8 cellular contexts compared by ENCODE assay signal in genomic region chr19:39362682-39363657, GRCh38. TPM values are rescaled to one million over a fixed set of nuclear protein-coding genes. Genes with fewer than 3 reads are reported as not detected.
DNase-seq lines count a peak whose midpoint lies in the region; TF ChIP-seq lines count a peak whose summit lies in the region.
"Had no signal": no experiment of that assay in that cellular context is flagged by ENCODE, and none has a peak within 500 bp of the region (broad histone marks: within the 10 kb centered on the region; RNA-seq: fewer than 3 reads in every experiment).

No MANE protein-coding gene starts in this region.

- H3K4me3 ChIP-seq in MG63 (no peak overlapping the region), fibroblast of mammary gland (ENCODE audit: control insufficient read depth, low read depth, low read length) (no peak overlapping the region), spleen (no peak overlapping the region)

- H3K4me3 Mint-ChIP-seq in activated T-helper 1 cell treated with anti-CD3 and anti-CD28 coated beads, Interleukin-12 subunit alpha, Interleukin-12 subunit beta, Interleukin-2, Interleukin-4 antibody, amounts not matched to agents 30 ng/mL and 10 ng/mL and 1 ng/mL, durations not matched to agents 14 hours and 24 hours and 36 hours = no peak overlapping the region
- H3K4me3 Mint-ChIP-seq: T-helper 1 cell treated with Interleukin-12 subunit alpha and Interleukin-12 subunit beta and Interleukin-4 antibody, amounts not matched to agents 30 μg/mL and 1 μg/mL, for 36 hours had no signal

- no peaks in the 10 kb centered on the region for H3K9me3 ChIP-seq in MG63
- H3K9me3 ChIP-seq in spleen = no peaks in the 10 kb centered on the region

- TF ChIP-seq POLR2A in spleen (IDR thresholded peaks at IDR 0.05) = no peak

- 56 to 84% (median 83%) methylated on average over 6 of the region's 6 CpGs for WGBS in spleen, 5 donors

- H3K27me3 ChIP-seq in MG63 (no peaks in the 10 kb centered on the region), spleen (replicated peaks in 1 of 7) (no peaks in the 10 kb centered on the region)

- H3K4me1 Mint-ChIP-seq in activated T-helper 1 cell treated with anti-CD3 and anti-CD28 coated beads, Interleukin-12 subunit alpha, Interleukin-12 subunit beta, Interleukin-2, Interleukin-4 antibody, amounts not matched to agents 30 ng/mL and 10 ng/mL and 1 ng/mL, durations not matched to agents 14 hours and 24 hours and 36 hours (ENCODE audit: low read depth) = no peaks in the 10 kb centered on the region

- H3K4me1 ChIP-seq in spleen = peaks cover 5 to 34% (median 21%) of the 10 kb centered on the region in 6 donors

- no peak overlapping the region for H3K27ac Mint-ChIP-seq in activated T-helper 1 cell treated with anti-CD3 and anti-CD28 coated beads, Interleukin-12 subunit alpha, Interleukin-12 subunit beta, Interleukin-2, Interleukin-4 antibody, amounts not matched to agents 30 ng/mL and 10 ng/mL and 1 ng/mL, durations not matched to agents 14 hours and 24 hours and 36 hours

- peaks cover 28% of the 10 kb centered on the region for H3K36me3 Mint-ChIP-seq in activated T-helper 1 cell treated with anti-CD3 and anti-CD28 coated beads, Interleukin-12 subunit alpha, Interleukin-12 subunit beta, Interleukin-2, Interleukin-4 antibody, amounts not matched to agents 30 ng/mL and 10 ng/mL and 1 ng/mL, durations not matched to agents 14 hours and 24 hours and 36 hours (ENCODE audit: low read depth)

- no peak for TF ChIP-seq CTCF in fibroblast of mammary gland (conservative IDR thresholded peaks at IDR 0.05; ENCODE audit: control insufficient read depth, insufficient read depth, low read depth, low read length)
- TF ChIP-seq CTCF in spleen (IDR thresholded peaks at IDR 0.05 in 8 of 11, conservative IDR thresholded peaks at IDR 0.05 in 3 of 11) = no peak

- no peaks in the 10 kb centered on the region for H3K27me3 Mint-ChIP-seq in activated T-helper 1 cell treated with anti-CD3 and anti-CD28 coated beads, Interleukin-12 subunit alpha, Interleukin-12 subunit beta, Interleukin-2, Interleukin-4 antibody, amounts not matched to agents 30 ng/mL and 10 ng/mL and 1 ng/mL, durations not matched to agents 14 hours and 24 hours and 36 hours (ENCODE audit: insufficient read depth)

- no peaks in the 10 kb centered on the region for H3K9me3 Mint-ChIP-seq in activated T-helper 1 cell treated with anti-CD3 and anti-CD28 coated beads, Interleukin-12 subunit alpha, Interleukin-12 subunit beta, Interleukin-2, Interleukin-4 antibody, amounts not matched to agents 30 ng/mL and 10 ng/mL and 1 ng/mL, durations not matched to agents 14 hours and 24 hours and 36 hours
- H3K9me3 Mint-ChIP-seq: T-helper 1 cell treated with Interleukin-12 subunit alpha and Interleukin-12 subunit beta and Interleukin-4 antibody, amounts not matched to agents 30 μg/mL and 1 μg/mL, for 36 hours had no signal

- peak overlapping the region in 7 of 8 donors; percentile 15 to 86 (median 69) for H3K27ac ChIP-seq in spleen

- DNase-seq in MG63 (peak; percentile 44), fibroblast of mammary gland (ENCODE audit: low read depth) (peak; percentile 89), spleen (no peak), T-helper 2 cell (no peak)
- no peak for DNase-seq in activated T-helper 1 cell treated with anti-CD3 and anti-CD28 coated beads, Interleukin-12 subunit alpha, Interleukin-12 subunit beta, Interleukin-2, Interleukin-4 antibody, amounts not matched to agents 30 ng/mL and 10 ng/mL and 1 ng/mL, durations not matched to agents 14 hours and 24 hours and 36 hours (ENCODE audit: low spot score)
- no peak for DNase-seq in activated effector memory CD4-positive, alpha-beta T cell treated with Interleukin-2 at 50 U/mL for 16 hours
- DNase-seq: effector CD8-positive, alpha-beta T cell had no signal

- intact Hi-C loops in spleen (cut with DNase I; ENCODE audit: low total_unique reads) = no loop called here
- intact Hi-C loops in activated T-helper 1 cell treated with anti-CD3 and anti-CD28 coated beads, Interleukin-12 subunit alpha, Interleukin-12 subunit beta, Interleukin-2, Interleukin-4 antibody, amounts not matched to agents 30 ng/mL and 10 ng/mL and 1 ng/mL, durations not matched to agents 14 hours and 24 hours and 36 hours (cut with micrococcal nuclease) = no loop called here

- H3K36me3 ChIP-seq in MG63 = peaks cover 85% of the 10 kb centered on the region
- H3K36me3 ChIP-seq in spleen = peaks cover 0 to 100% (median 49%) of the 10 kb centered on the region in 6 donors

RNA-seq across cellular contexts. Expression of gene SAMD4B, which starts 20.7 kb away (rescaled TPM):
- total RNA-seq in MG63 (2014; rRNA removed; shearing (Covaris generic); ENCODE audit: low replicate concordance) = 27.5 and 37.0 TPM in 2 replicates
- total RNA-seq in spleen = 100 to 1,000 TPM in 1 of 7 donors, 10 to 100 TPM in 6; 66.4 to 108 (median 84.1) TPM
- polyA plus RNA-seq in spleen = 10 to 100 TPM; 26.7 to 56.3 (median 42.1) TPM
- 71.3 and 71.8 TPM in 2 replicates for total RNA-seq in activated T-helper 1 cell treated with anti-CD3 and anti-CD28 coated beads, Interleukin-12 subunit alpha, Interleukin-12 subunit beta, Interleukin-2, Interleukin-4 antibody, amounts not matched to agents 30 ng/mL and 10 ng/mL and 1 ng/mL, durations not matched to agents 14 hours and 24 hours and 36 hours

RNA-seq across cellular contexts. Expression of gene GMFG, which starts 27.1 kb away (rescaled TPM):
- total RNA-seq in MG63 (2014; rRNA removed; shearing (Covaris generic); ENCODE audit: low replicate concordance) = not detected in 2 replicates
- total RNA-seq in spleen = 100 to 1,000 TPM; 178 to 354 (median 288) TPM
- 100 to 1,000 TPM; 421 to 492 (median 452) TPM for polyA plus RNA-seq in spleen
- 355 and 359 TPM in 2 replicates for total RNA-seq in activated T-helper 1 cell treated with anti-CD3 and anti-CD28 coated beads, Interleukin-12 subunit alpha, Interleukin-12 subunit beta, Interleukin-2, Interleukin-4 antibody, amounts not matched to agents 30 ng/mL and 10 ng/mL and 1 ng/mL, durations not matched to agents 14 hours and 24 hours and 36 hours

RNA-seq across cellular contexts. Expression of gene PAF1, which starts 27.9 kb away (rescaled TPM):
- 62.0 and 62.4 TPM in 2 replicates for total RNA-seq in MG63 (2014; rRNA removed; shearing (Covaris generic); ENCODE audit: low replicate concordance)
- total RNA-seq in spleen = 10 to 100 TPM; 35.0 to 48.1 (median 39.8) TPM
- 10 to 100 TPM; 27.4 to 51.3 (median 35.6) TPM for polyA plus RNA-seq in spleen
- total RNA-seq in activated T-helper 1 cell treated with anti-CD3 and anti-CD28 coated beads, Interleukin-12 subunit alpha, Interleukin-12 subunit beta, Interleukin-2, Interleukin-4 antibody, amounts not matched to agents 30 ng/mL and 10 ng/mL and 1 ng/mL, durations not matched to agents 14 hours and 24 hours and 36 hours = 54.8 and 57.3 TPM in 2 replicates

RNA-seq across cellular contexts. Expression of gene MED29, which starts 28.2 kb away (rescaled TPM):
- 18.1 and 26.5 TPM in 2 replicates for total RNA-seq in MG63 (2014; rRNA removed; shearing (Covaris generic); ENCODE audit: low replicate concordance)
- total RNA-seq in spleen = 10 to 100 TPM; 25.7 to 45.7 (median 34.6) TPM
- 10 to 100 TPM; 15.5 to 28.2 (median 20.5) TPM for polyA plus RNA-seq in spleen
- 37.5 and 45.8 TPM in 2 replicates for total RNA-seq in activated T-helper 1 cell treated with anti-CD3 and anti-CD28 coated beads, Interleukin-12 subunit alpha, Interleukin-12 subunit beta, Interleukin-2, Interleukin-4 antibody, amounts not matched to agents 30 ng/mL and 10 ng/mL and 1 ng/mL, durations not matched to agents 14 hours and 24 hours and 36 hours

RNA-seq across cellular contexts. Expression of gene LRFN1, which starts 42.3 kb away (rescaled TPM):
- total RNA-seq in MG63 (2014; rRNA removed; shearing (Covaris generic); ENCODE audit: low replicate concordance) = 0.07 and 0.23 TPM in 2 replicates
- 1 to 10 TPM; 2.2 to 6.0 (median 4.6) TPM for total RNA-seq in spleen
- polyA plus RNA-seq in spleen = 1 to 10 TPM in 1 of 3 donors, under 1 TPM in 2; 0.67 to 1.2 (median 0.99) TPM
- total RNA-seq in activated T-helper 1 cell treated with anti-CD3 and anti-CD28 coated beads, Interleukin-12 subunit alpha, Interleukin-12 subunit beta, Interleukin-2, Interleukin-4 antibody, amounts not matched to agents 30 ng/mL and 10 ng/mL and 1 ng/mL, durations not matched to agents 14 hours and 24 hours and 36 hours = 5.7 and 6.0 TPM in 2 replicates

Comparison
In these comparisons a context has a peak if more than half of its experiments do, and no peak if none do; other contexts are left out.
1. DNase-seq: peak in MG63 (single experiment) and fibroblast of mammary gland (single experiment); none in spleen (single experiment), T-helper 2 cell (0 of 5), activated T-helper 1 cell treated with anti-CD3 and anti-CD28 coated beads, Interleukin-12 subunit alpha, Interleukin-12 subunit beta, Interleukin-2, Interleukin-4 antibody, amounts not matched to agents 30 ng/mL and 10 ng/mL and 1 ng/mL, durations not matched to agents 14 hours and 24 hours and 36 hours (single experiment) and activated effector memory CD4-positive, alpha-beta T cell treated with Interleukin-2 at 50 U/mL for 16 hours (single experiment).
2. RNA of gene GMFG, which starts 27.1 kb away (total RNA-seq): 355 to 359 TPM in activated T-helper 1 cell treated with anti-CD3 and anti-CD28 coated beads, Interleukin-12 subunit alpha, Interleukin-12 subunit beta, Interleukin-2, Interleukin-4 antibody, amounts not matched to agents 30 ng/mL and 10 ng/mL and 1 ng/mL, durations not matched to agents 14 hours and 24 hours and 36 hours and 178 to 354 TPM in spleen; not detected in MG63; every median in the first group is over 100 times any median in the second.